Comparison of ENCODE assay signal across 8 cellular contexts in the genomic region with DNA sequence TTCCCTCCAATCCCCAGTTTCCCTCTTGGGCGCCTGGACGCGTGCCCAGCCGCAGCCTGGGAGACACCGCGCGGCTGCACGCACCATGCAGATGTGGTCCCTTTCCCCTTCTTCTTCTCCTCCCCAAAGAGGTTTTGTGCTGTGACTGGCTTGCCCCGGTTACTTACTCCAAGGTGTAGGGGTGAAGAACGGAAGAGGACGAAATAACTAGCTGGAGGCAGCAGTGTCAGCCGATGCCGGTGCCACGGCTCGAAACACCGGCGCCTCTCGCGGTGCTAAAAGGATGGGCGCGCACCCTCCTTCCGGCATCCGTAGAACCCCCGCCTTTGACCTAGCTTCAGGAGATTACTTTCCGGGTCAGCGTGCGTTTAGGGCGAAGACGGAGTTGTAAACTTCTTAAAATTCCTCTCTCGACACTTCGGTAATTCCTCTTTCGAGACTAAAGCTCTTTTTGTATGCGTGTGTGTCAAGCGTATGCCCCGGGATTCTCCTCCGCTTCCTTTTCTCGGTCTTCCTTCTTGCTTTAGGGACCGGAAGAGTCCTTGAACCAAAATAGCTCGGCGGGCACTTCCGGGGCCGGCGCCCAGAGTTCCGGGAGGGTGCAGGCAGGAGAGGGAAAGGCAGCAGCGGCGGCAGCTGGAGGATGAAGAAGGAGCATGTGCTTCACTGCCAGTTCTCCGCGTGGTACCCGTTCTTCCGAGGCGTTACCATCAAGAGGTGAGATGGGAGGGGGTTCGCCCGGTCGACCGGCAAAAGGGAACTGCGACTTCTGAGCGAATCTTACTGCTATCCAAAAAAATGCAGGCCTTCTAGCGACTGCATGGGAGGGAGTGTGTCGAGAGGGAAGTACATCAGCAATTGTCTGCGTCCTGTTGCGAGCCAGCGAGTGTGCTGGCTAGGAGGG. TPM values are rescaled to one million over a fixed set of nuclear protein-coding genes. Genes with fewer than 3 reads are reported as not detected.
DNase-seq lines count a peak whose midpoint lies in the region; ATAC-seq and TF ChIP-seq lines count a peak whose summit lies in the region.

A gene with protein sequence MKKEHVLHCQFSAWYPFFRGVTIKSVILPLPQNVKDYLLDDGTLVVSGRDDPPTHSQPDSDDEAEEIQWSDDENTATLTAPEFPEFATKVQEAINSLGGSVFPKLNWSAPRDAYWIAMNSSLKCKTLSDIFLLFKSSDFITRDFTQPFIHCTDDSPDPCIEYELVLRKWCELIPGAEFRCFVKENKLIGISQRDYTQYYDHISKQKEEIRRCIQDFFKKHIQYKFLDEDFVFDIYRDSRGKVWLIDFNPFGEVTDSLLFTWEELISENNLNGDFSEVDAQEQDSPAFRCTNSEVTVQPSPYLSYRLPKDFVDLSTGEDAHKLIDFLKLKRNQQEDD (plus strand): TSS at position 586 of the 904 bp plus-strand sequence. CDS start 58 bp downstream, at position 644.
A gene (minus strand): TSS at position 289 of the 904 bp plus-strand sequence. CDS start 9,600 bp downstream, outside the sequence.

- peaks cover 21% of the 10 kb centered on the region; the same call in 1 of the 2 replicates for H3K36me3 ChIP-seq in GM23338 (ENCODE audit: insufficient read depth)
- H3K36me3 ChIP-seq in fibroblast of lung (ENCODE audit: control insufficient read depth, insufficient read depth, low read length): peaks cover 1% of the 10 kb centered on the region
- H3K36me3 ChIP-seq in naive thymus-derived CD4-positive, alpha-beta T cell (ENCODE audit: control insufficient read depth in 2 of 3, insufficient read depth in 3 of 3, low read length in 3 of 3): peaks cover 0 to 18% (median 1%) of the 10 kb centered on the region in 3 experiments

- intact Hi-C loops in naive thymus-derived CD4-positive, alpha-beta T cell (cut with micrococcal nuclease): loop anchor here (1.0 to 10.0 kb wide), 15 partner anchors 15 to 1391 kb away; a partner anchor contains a TSS

- POLR2A ChIA-PET in naive thymus-derived CD4-positive, alpha-beta T cell (lab: Charles Lee): interaction anchor here (0.5 to 2.0 kb wide), 11 partner anchors 11 to 1391 kb away, joined by 3 to 11 read pairs (median 4); a partner anchor contains a TSS

- H3K27me3 ChIP-seq in GM23338 (ENCODE audit: insufficient read depth): no peaks in the 10 kb centered on the region
- H3K27me3 ChIP-seq in fibroblast of lung (ENCODE audit: control insufficient read depth, insufficient read depth, low read length): no peaks in the 10 kb centered on the region
- no peaks in the 10 kb centered on the region for H3K27me3 ChIP-seq in naive thymus-derived CD4-positive, alpha-beta T cell (ENCODE audit: control insufficient read depth in 2 of 2, insufficient read depth in 2 of 2, low read length in 2 of 2)

- H3K9me2 ChIP-seq in GM23338 (ENCODE audit: insufficient read depth): no peaks in the 10 kb centered on the region

- H3K9ac ChIP-seq in fibroblast of lung (ENCODE audit: insufficient read depth, low read length): peak within 1 kb of the TSS; percentile 81

- no peaks in the 10 kb centered on the region; the same call in 1 of the 2 replicates for H3F3A ChIP-seq in GM23338 (replicated peaks; ENCODE audit: low read depth)

- peaks cover 95% of the 10 kb centered on the region for H3K79me2 ChIP-seq in GM23338 (replicated peaks; ENCODE audit: insufficient read depth)
- H3K79me2 ChIP-seq in fibroblast of lung (ENCODE audit: control insufficient read depth, insufficient read depth, low read length): peaks cover 72% of the 10 kb centered on the region

- peaks cover 26% of the 10 kb centered on the region for H3K36me3 Mint-ChIP-seq in GM23338 (ENCODE audit: low read depth)
- peaks cover 0 to 22% (median 20%) of the 10 kb centered on the region in 5 donors for H3K36me3 Mint-ChIP-seq in naive thymus-derived CD4-positive, alpha-beta T cell
- peaks cover 29% of the 10 kb centered on the region for H3K36me3 Mint-ChIP-seq in stimulated activated memory B cell treated with anti-CD40 and anti-IgM and Interleukin-4, amounts not matched to agents 10 μg/mL and 1 μg/mL and 100 μg/mL, for 72 hours

- H3K9me3 Mint-ChIP-seq in GM23338: no peaks in the 10 kb centered on the region; the same call in 2 of the 3 replicates
- no peaks in the 10 kb centered on the region for H3K9me3 Mint-ChIP-seq in naive thymus-derived CD4-positive, alpha-beta T cell
- H3K9me3 Mint-ChIP-seq in stimulated activated memory B cell treated with anti-CD40 and anti-IgM and Interleukin-4, amounts not matched to agents 10 μg/mL and 1 μg/mL and 100 μg/mL, for 72 hours: no peaks in the 10 kb centered on the region

- H3K4me1 ChIP-seq in GM23338 (ENCODE audit: insufficient read depth) (peaks cover 12% of the 10 kb centered on the region), fibroblast of lung (ENCODE audit: control insufficient read depth, extremely low read depth, insufficient read depth, low read length) (peaks cover 6% of the 10 kb centered on the region)
- peaks cover 9 to 12% of the 10 kb centered on the region in 2 donors for H3K4me1 ChIP-seq in naive thymus-derived CD4-positive, alpha-beta T cell (ENCODE audit: control insufficient read depth in 2 of 2, insufficient read depth in 2 of 2, low read length in 2 of 2)

- no peaks in the 10 kb centered on the region for H3K9me3 ChIP-seq in fibroblast of lung (ENCODE audit: control insufficient read depth, insufficient read depth, low read depth, low read length)
- H3K9me3 ChIP-seq in naive thymus-derived CD4-positive, alpha-beta T cell (ENCODE audit: control insufficient read depth in 2 of 3, low read length in 3 of 3): no peaks in the 10 kb centered on the region

- peak within 1 kb of the TSS; percentile 79 for H3K4me3 ChIP-seq in GM23338
- H3K4me3 ChIP-seq in fibroblast of lung (replicated peaks in 1 of 4; ENCODE audit: control extremely low read depth in 1 of 4, insufficient read depth in 1 of 4, low read depth in 3 of 4, low read length in 4 of 4): peak within 1 kb of the TSS; percentile 75 to 99 (median 93)
- peak within 1 kb of the TSS; percentile 84 for H3K4me3 ChIP-seq in naive thymus-derived CD4-positive, alpha-beta T cell (ENCODE audit: low read length)

- CTCF ChIA-PET in naive thymus-derived CD4-positive, alpha-beta T cell (lab: Charles Lee): interaction anchor here (0.8 to 1.1 kb wide), 2 partner anchors 18 to 153 kb away, joined by 3 to 5 read pairs; a partner anchor contains a TSS

- DNase-seq in EH (ENCODE audit: low read depth) (peak; percentile 92), GM23338 (ENCODE audit: low spot score) (peak; percentile 93), Kasumi-1 (lab: John Stamatoyannopoulos, UW) (peak; percentile 99), RPMI8226 (peak; percentile 92), fibroblast of lung (ENCODE audit: low read depth in 2 of 2) (peak; percentile 90 to 93)
- DNase-seq in activated T-helper 1 cell treated with anti-CD3 and anti-CD28 coated beads, Interleukin-2, amount 50 U/mL, for 16 hours (ENCODE audit: low read depth in 1 of 2, low spot score in 1 of 2): peak; percentile 73 to 74
- peak; percentile 77 to 89 (median 87) for DNase-seq in naive thymus-derived CD4-positive, alpha-beta T cell

- H3K27ac Mint-ChIP-seq in GM23338: peak within 1 kb of the TSS; percentile 98
- peak within 1 kb of the TSS; percentile 96 to 99 (median 99) for H3K27ac Mint-ChIP-seq in naive thymus-derived CD4-positive, alpha-beta T cell
- H3K27ac Mint-ChIP-seq in stimulated activated memory B cell treated with anti-CD40 and anti-IgM and Interleukin-4, amounts not matched to agents 10 μg/mL and 1 μg/mL and 100 μg/mL, for 72 hours: peak within 1 kb of the TSS; percentile 95

- H3K27ac ChIP-seq in GM23338 (ENCODE audit: low read depth) (peak within 1 kb of the TSS; percentile 88), fibroblast of lung (ENCODE audit: insufficient read depth, low read length) (peak within 1 kb of the TSS; percentile 90)
- H3K27ac ChIP-seq in naive thymus-derived CD4-positive, alpha-beta T cell (ENCODE audit: low read depth, low read length): peak within 1 kb of the TSS; percentile 97

- peak; percentile 92 for ATAC-seq in GM23338
- peak; percentile 96 for ATAC-seq in naive thymus-derived CD4-positive, alpha-beta T cell
- ATAC-seq in stimulated activated memory B cell treated with anti-CD40 and anti-IgM and Interleukin-4, amounts not matched to agents 10 μg/mL and 1 μg/mL and 100 μg/mL, for 72 hours: peak; percentile 97

- H3K4me3 Mint-ChIP-seq in GM23338: peak within 1 kb of the TSS; percentile 91
- H3K4me3 Mint-ChIP-seq in naive thymus-derived CD4-positive, alpha-beta T cell: peak within 1 kb of the TSS; percentile 94 to 99 (median 97)
- H3K4me3 Mint-ChIP-seq in stimulated activated memory B cell treated with anti-CD40 and anti-IgM and Interleukin-4, amounts not matched to agents 10 μg/mL and 1 μg/mL and 100 μg/mL, for 72 hours: peak within 1 kb of the TSS; percentile 94

- H2AFZ ChIP-seq in GM23338: peak within 1 kb of the TSS; percentile 83
- peak within 1 kb of the TSS; percentile 90 for H2AFZ ChIP-seq in fibroblast of lung (ENCODE audit: low read length)

- H3K27me3 Mint-ChIP-seq in GM23338 (ENCODE audit: insufficient read depth, low read depth, poor library complexity): peaks cover 11% of the 10 kb centered on the region
- H3K27me3 Mint-ChIP-seq in naive thymus-derived CD4-positive, alpha-beta T cell: no peaks in the 10 kb centered on the region
- H3K27me3 Mint-ChIP-seq in stimulated activated memory B cell treated with anti-CD40 and anti-IgM and Interleukin-4, amounts not matched to agents 10 μg/mL and 1 μg/mL and 100 μg/mL, for 72 hours: no peaks in the 10 kb centered on the region

- H3K4me1 Mint-ChIP-seq in GM23338: peaks cover 8% of the 10 kb centered on the region
- H3K4me1 Mint-ChIP-seq in naive thymus-derived CD4-positive, alpha-beta T cell: peaks cover 43 to 72% (median 59%) of the 10 kb centered on the region in 7 donors
- peaks cover 51% of the 10 kb centered on the region for H3K4me1 Mint-ChIP-seq in stimulated activated memory B cell treated with anti-CD40 and anti-IgM and Interleukin-4, amounts not matched to agents 10 μg/mL and 1 μg/mL and 100 μg/mL, for 72 hours

- H3K4me2 ChIP-seq in GM23338: peak within 1 kb of the TSS; percentile 84
- peak within 1 kb of the TSS; percentile 88 for H3K4me2 ChIP-seq in fibroblast of lung (ENCODE audit: extremely low read depth, insufficient read depth, low read length)

- peaks cover 39% of the 10 kb centered on the region for H4K20me1 ChIP-seq in GM23338 (replicated peaks; ENCODE audit: insufficient read depth)
- H4K20me1 ChIP-seq in fibroblast of lung (ENCODE audit: control insufficient read depth, extremely low read depth, insufficient read depth, low read length): peaks cover 3% of the 10 kb centered on the region

- TF ChIP-seq CTCF in GM23338 (conservative IDR thresholded peaks at IDR 0.05; ENCODE audit: low read depth in 2 of 2) (no peak), fibroblast of lung (conservative IDR thresholded peaks at IDR 0.05 in 1 of 2, IDR thresholded peaks at IDR 0.05 in 1 of 2; ENCODE audit: low read depth in 1 of 2, low read length in 2 of 2) (no peak)

RNA-seq across cellular contexts. Expression of the first gene that starts in this region (rescaled TPM):
- total RNA-seq in GM23338 (2014; rRNA removed; shearing (Covaris generic)): 158 and 175 TPM in 2 replicates
- polyA plus RNA-seq in GM23338 (2016; fragmentation: Nextera tagmentation; extraction: Ambion mirVana) (164 and 179 TPM in 2 replicates), fibroblast of lung (172 and 225 TPM in 2 replicates)
- total RNA-seq in fibroblast of lung: 138 and 144 TPM in 2 replicates
- polyA plus RNA-seq in fibroblast of lung (2012): 105 and 137 TPM in 2 replicates
- polyA minus RNA-seq in fibroblast of lung (ENCODE audit: low replicate concordance): 91.7 and 180 TPM in 2 replicates
- total RNA-seq in naive thymus-derived CD4-positive, alpha-beta T cell: 10 to 100 TPM; 27.0 to 97.8 (median 34.2) TPM
- polyA plus RNA-seq in naive thymus-derived CD4-positive, alpha-beta T cell: 10 to 100 TPM; 80.8 to 95.5 TPM

RNA-seq across cellular contexts. Expression of the second gene that starts in this region (rescaled TPM):
- 94.3 and 107 TPM in 2 replicates for total RNA-seq in GM23338 (2014; rRNA removed; shearing (Covaris generic))
- 254 and 255 TPM in 2 replicates for polyA plus RNA-seq in GM23338 (2016; fragmentation: Nextera tagmentation; extraction: Ambion mirVana)
- 58.0 and 58.8 TPM in 2 replicates for total RNA-seq in fibroblast of lung
- polyA plus RNA-seq in fibroblast of lung: 69.4 and 89.1 TPM in 2 replicates
- 69.9 and 81.6 TPM in 2 replicates for polyA plus RNA-seq in fibroblast of lung (2012)
- polyA minus RNA-seq in fibroblast of lung (ENCODE audit: low replicate concordance): 8.9 and 17.5 TPM in 2 replicates
- 10 to 100 TPM; 24.5 to 89.4 (median 47.4) TPM for total RNA-seq in naive thymus-derived CD4-positive, alpha-beta T cell
- polyA plus RNA-seq in naive thymus-derived CD4-positive, alpha-beta T cell: 10 to 100 TPM; 44.1 to 57.3 TPM

Comparison
In these comparisons a context has a peak if more than half of its experiments do, and no peak if none do; other contexts are left out.
1. Peak in every context shown above with its lines: DNase-seq, ATAC-seq, H3K4me3 ChIP-seq and H3K27ac ChIP-seq.